Comparison of ENCODE assay signal across 8 cellular contexts in genomic region chr15:72230197-72231065, GRCh38. TPM values are rescaled to one million over a fixed set of nuclear protein-coding genes. Genes with fewer than 3 reads are reported as not detected.
DNase-seq lines count a peak whose midpoint lies in the region; ATAC-seq and TF ChIP-seq lines count a peak whose summit lies in the region.

No MANE protein-coding gene starts in this region.

- ATAC-seq in natural killer cell (peak; percentile 6 to 19 (median 8)), GM19351 (IDR thresholded peaks at IDR 0.05; ENCODE audit: unreplicated experiment) (no peak)
- ATAC-seq in stimulated activated naive CD8-positive, alpha-beta T cell treated with anti-CD3 and anti-CD28 coated beads, Interleukin-15, Interleukin-2, amounts not matched to agents 100 U/mL and 50 U/mL, for 24 hours = peak; percentile 11

- H3K36me3 Mint-ChIP-seq in IgD-negative memory B cell = no peaks in the 10 kb centered on the region
- H3K36me3 Mint-ChIP-seq in natural killer cell = no peaks in the 10 kb centered on the region

- H3K4me1 Mint-ChIP-seq in IgD-negative memory B cell = peaks cover 35 to 39% (median 36%) of the 10 kb centered on the region in 3 donors
- H3K4me1 Mint-ChIP-seq in natural killer cell = peaks cover 39 to 56% of the 10 kb centered on the region in 2 donors

- peak overlapping the region; percentile 95 for H3K4me3 ChIP-seq in fibroblast of pulmonary artery (replicated peaks; ENCODE audit: low read depth, low read length)

- DNase-seq in DMS 273 (lab: John Stamatoyannopoulos, UW; ENCODE audit: unreplicated experiment) (peak; percentile 85), RKO (ENCODE audit: low spot score) (peak; percentile 86), fibroblast of pulmonary artery (ENCODE audit: low read depth) (peak; percentile 94), natural killer cell (peak; percentile 53)
- peak; percentile 92 for DNase-seq in activated effector memory CD4-positive, alpha-beta T cell treated with anti-CD3 and anti-CD28 coated beads, Interleukin-2, amount 50 U/mL, for 16 hours
- peak; percentile 94 for DNase-seq in stimulated activated naive CD8-positive, alpha-beta T cell treated with anti-CD3 and anti-CD28 coated beads, Interleukin-15, Interleukin-2, amounts not matched to agents 100 U/mL and 50 U/mL, for 24 hours

- TF ChIP-seq CTCF in fibroblast of pulmonary artery (IDR thresholded peaks at IDR 0.05; ENCODE audit: low read length, missing control alignments) (no peak), natural killer cell (IDR thresholded peaks at IDR 0.05) (no peak)

- intact Hi-C loops in natural killer cell (cut with micrococcal nuclease) = loop anchor here (10.0 kb wide), 1 partner anchor 244 kb away; the partner anchor contains the start of gene ARIH1

- no peaks in the 10 kb centered on the region for H3K27me3 Mint-ChIP-seq in IgD-negative memory B cell
- no peaks in the 10 kb centered on the region for H3K27me3 Mint-ChIP-seq in natural killer cell (ENCODE audit: low read depth in 2 of 2)

- H3K27ac Mint-ChIP-seq in IgD-negative memory B cell = peak overlapping the region; percentile 96 to 98 (median 98)
- H3K27ac Mint-ChIP-seq in natural killer cell = peak overlapping the region; percentile 81 to 94

- H3K4me3 Mint-ChIP-seq in IgD-negative memory B cell = peak overlapping the region; percentile 95 to 100 (median 98)
- peak overlapping the region; percentile 98 for H3K4me3 Mint-ChIP-seq in natural killer cell

- H3K9me3 Mint-ChIP-seq in IgD-negative memory B cell = no peaks in the 10 kb centered on the region
- H3K9me3 Mint-ChIP-seq in natural killer cell = no peaks in the 10 kb centered on the region

RNA-seq across cellular contexts. Expression of gene PKM, which starts 0.6 kb away (rescaled TPM):
- 360 TPM for polyA plus RNA-seq in IgD-negative memory B cell
- total RNA-seq in natural killer cell = 100 to 1,000 TPM; 121 to 180 (median 155) TPM

RNA-seq across cellular contexts. Expression of gene GRAMD2A, which starts 32.8 kb away (rescaled TPM):
- not detected for polyA plus RNA-seq in IgD-negative memory B cell
- not detected for total RNA-seq in natural killer cell

RNA-seq across cellular contexts. Expression of gene PARP6, which starts 41.9 kb away (rescaled TPM):
- polyA plus RNA-seq in IgD-negative memory B cell = 34.4 TPM
- total RNA-seq in natural killer cell = 100 to 1,000 TPM; 132 to 135 (median 132) TPM
